ENCODE assay signal across 9 cellular contexts in the genomic region with DNA sequence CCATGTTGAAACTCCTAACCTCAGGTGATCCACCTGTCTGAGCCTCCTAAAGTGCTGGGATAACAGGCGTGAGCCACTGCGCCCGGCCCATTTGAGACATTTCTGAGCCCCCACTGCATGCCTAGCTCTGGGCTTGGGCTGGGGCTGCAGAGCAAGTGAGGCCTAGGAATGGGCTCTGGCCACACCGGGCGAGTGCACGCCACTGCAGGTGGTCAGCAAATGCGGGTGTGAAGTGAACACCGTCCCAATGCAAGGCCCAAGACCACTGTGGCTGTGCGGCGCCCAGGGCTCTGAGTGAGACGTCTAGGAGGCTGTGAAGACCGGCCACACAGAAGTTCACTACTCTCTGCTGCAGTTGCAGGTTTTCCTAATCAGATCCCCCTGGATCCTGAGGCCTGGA. TPM values are rescaled to one million over a fixed set of nuclear protein-coding genes. Genes with fewer than 3 reads are reported as not detected.
"Had no signal": no experiment of that assay in that cellular context is flagged by ENCODE, and none has a peak within 500 bp of the region (broad histone marks: within the 10 kb centered on the region; RNA-seq: fewer than 3 reads in every experiment).

No MANE protein-coding gene starts in this region.

- DNase-seq: GM23248, GOT3, H7, HFFc6, IMR-90 had no signal

- H3K4me3 ChIP-seq: GM23248, HAP-1, K562 had no signal

- H3K4me1 ChIP-seq: HAP-1 had no signal

- H3K27ac ChIP-seq: GM23248, HL-60 had no signal

- ATAC-seq: HCT116, K562 had no signal

- H3K9me3 ChIP-seq: HAP-1 had no signal

- H3K9ac ChIP-seq: GM23248 had no signal

- H3K4me3 Mint-ChIP-seq: HFFc6 had no signal

- FAIRE-seq: K562 had no signal

- H3K27ac Mint-ChIP-seq: HFFc6 had no signal

- H3K36me3 ChIP-seq: HAP-1 had no signal

- H2AFZ ChIP-seq: GM23248 had no signal

RNA-seq across cellular contexts. Expression of a gene that starts 50.0 kb away (rescaled TPM):
- total RNA-seq: GM23248, K562 had no signal
- polyA plus RNA-seq: GM23248, K562 had no signal
